8 cellular contexts compared by ENCODE assay signal in genomic region chr11:57493507-57494503, GRCh38.
DNase-seq lines count a peak whose midpoint lies in the region; ATAC-seq and TF ChIP-seq lines count a peak whose summit lies in the region.

No MANE protein-coding gene starts in this region.

- ATAC-seq in GM18861 (IDR thresholded peaks at IDR 0.05; ENCODE audit: unreplicated experiment) (peak; percentile 58), HG03520 (IDR thresholded peaks at IDR 0.05; ENCODE audit: unreplicated experiment) (peak; percentile 74), SK-N-SH treated with all-trans-retinoic acid at 6 μM for 48 hours (peak; percentile 83)

- peak; percentile 67 for DNase-seq in activated naive CD8-positive, alpha-beta T cell treated with anti-CD3 and anti-CD28 coated beads, Interleukin-2, amount 50 U/mL, for 16 hours (ENCODE audit: low read depth, low spot score)
- DNase-seq in iPS-NIHi11 (ENCODE audit: low spot score) (peak; percentile 79), SIG-M5 (lab: John Stamatoyannopoulos, UW) (no peak)
- DNase-seq in stimulated activated CD4-positive, alpha-beta T cell treated with anti-CD3 and anti-CD28 coated beads, Interleukin-2, amount 100 ng/mL, for 48 hours = peak; percentile 69 to 75

- TF ChIP-seq CTCF in 22Rv1 (IDR thresholded peaks at IDR 0.05) = peak; percentile 89

- H3K27ac ChIP-seq in 22Rv1 = peak overlapping the region; percentile 59

TF ChIP-seq in SK-N-SH treated with all-trans-retinoic acid at 6 μM for 48 hours, 23 proteins besides CTCF, POLR2A, EP300 and RAD21:
- TF ChIP-seq ZNF70 (CRISPR knock-in tag; IDR thresholded peaks at IDR 0.05) (no peak), OSR1 (CRISPR knock-in tag; IDR thresholded peaks at IDR 0.05) (no peak), PATZ1 (CRISPR knock-in tag; IDR thresholded peaks at IDR 0.05; ENCODE audit: borderline replicate concordance) (no peak), ESRRG (CRISPR knock-in tag; IDR thresholded peaks at IDR 0.05) (no peak), PPARA (CRISPR knock-in tag; IDR thresholded peaks at IDR 0.05; ENCODE audit: borderline replicate concordance) (no peak), ZFP30 (CRISPR knock-in tag; IDR thresholded peaks at IDR 0.05) (no peak), ARNTL (CRISPR knock-in tag; IDR thresholded peaks at IDR 0.05; ENCODE audit: borderline replicate concordance, low read depth) (no peak), TOX (CRISPR knock-in tag; IDR thresholded peaks at IDR 0.05; ENCODE audit: borderline replicate concordance) (no peak)
